ENCODE assay signal across 8 cellular contexts in genomic region chr5:43389679-43390329, GRCh38. TPM values are rescaled to one million over a fixed set of nuclear protein-coding genes. Genes with fewer than 3 reads are reported as not detected.
DNase-seq lines count a peak whose midpoint lies in the region; ATAC-seq, FAIRE-seq and TF ChIP-seq lines count a peak whose summit lies in the region.

No MANE protein-coding gene starts in this region.

- ATAC-seq in HG02623 (IDR thresholded peaks at IDR 0.05; ENCODE audit: unreplicated experiment): peak; percentile 50

- H3F3A ChIP-seq in SK-N-SH (replicated peaks; ENCODE audit: insufficient read depth): no peaks in the 10 kb centered on the region

- TF ChIP-seq RAD21 in SK-N-SH (IDR thresholded peaks at IDR 0.05; ENCODE audit: low read length): peak; percentile 85

- H4K20me1 ChIP-seq in SK-N-SH (ENCODE audit: insufficient read depth) (no peaks in the 10 kb centered on the region), hepatocyte (ENCODE audit: insufficient read depth, poor library complexity, severe bottlenecking) (no peaks in the 10 kb centered on the region)

- FAIRE-seq in small intestine (lab: Jason Lieb, UNC): no peak

- H3K27me3 ChIP-seq in SK-N-SH (ENCODE audit: insufficient read depth): peaks cover 13% of the 10 kb centered on the region
- H3K27me3 ChIP-seq in hepatocyte: no peaks in the 10 kb centered on the region
- H3K27me3 ChIP-seq in small intestine (ENCODE audit: control insufficient read depth in 2 of 2, insufficient read depth in 2 of 2, low read length in 2 of 2): no peaks in the 10 kb centered on the region

- no peak overlapping the region for H3K4me2 ChIP-seq in SK-N-SH
- H3K4me2 ChIP-seq in hepatocyte: no peak overlapping the region

- TF ChIP-seq EP300 in SK-N-SH (IDR thresholded peaks at IDR 0.05; ENCODE audit: borderline replicate concordance in 1 of 2, low read depth in 1 of 2, low read length in 1 of 2): no peak

- TF ChIP-seq CTCF in GM10266 (IDR thresholded peaks at IDR 0.05; ENCODE audit: control insufficient read depth, insufficient read depth, low read depth, missing control alignments) (peak; percentile 72), SK-N-SH (IDR thresholded peaks at IDR 0.05) (peak; percentile 90), hepatocyte (IDR thresholded peaks at IDR 0.05; ENCODE audit: poor library complexity) (peak; percentile 96)

- no peaks in the 10 kb centered on the region for H3K79me2 ChIP-seq in SK-N-SH (ENCODE audit: insufficient read depth)
- no peaks in the 10 kb centered on the region for H3K79me2 ChIP-seq in hepatocyte

- H3K4me1 ChIP-seq in SK-N-SH (ENCODE audit: control insufficient read depth in 1 of 2, insufficient read depth in 2 of 2, low read depth in 1 of 2, low read length in 1 of 2): no peaks in the 10 kb centered on the region
- no peaks in the 10 kb centered on the region for H3K4me1 ChIP-seq in hepatocyte (ENCODE audit: insufficient read depth)
- no peaks in the 10 kb centered on the region for H3K4me1 ChIP-seq in small intestine (ENCODE audit: control insufficient read depth in 2 of 2, insufficient read depth in 1 of 2, low read depth in 1 of 2, low read length in 1 of 2)

- H3K27ac ChIP-seq in SK-N-SH (ENCODE audit: low read depth in 2 of 2, low read length in 1 of 2) (no peak overlapping the region), hepatocyte (no peak overlapping the region), small intestine (ENCODE audit: low read depth in 1 of 2, low read length in 1 of 2) (no peak overlapping the region)

- H2AFZ ChIP-seq in SK-N-SH (ENCODE audit: low read depth): peak overlapping the region; percentile 13; the same call in 1 of the 2 replicates
- H2AFZ ChIP-seq in hepatocyte: no peak overlapping the region

- H3K4me3 ChIP-seq in SK-N-SH (ENCODE audit: low read depth in 2 of 2, low read length in 1 of 2) (peak overlapping the region in 1 of 2 experiments; percentile 3; a peak in 1 of 4 replicates), hepatocyte (no peak overlapping the region), small intestine (ENCODE audit: low read depth in 1 of 2, low read length in 2 of 2) (no peak overlapping the region)

- DNase-seq in GM10266 (ENCODE audit: extremely low spot score): peak; percentile 71
- DNase-seq in NCI-H1417 treated with DMSO at 0.1 percent for 48 hours (lab: John Stamatoyannopoulos, UW): peak; percentile 45
- DNase-seq in SK-N-SH: peak; percentile 76
- peak; percentile 91 for DNase-seq in astrocyte of the hippocampus (ENCODE audit: low read depth, low spot score)
- DNase-seq in hepatocyte (ENCODE audit: low spot score): peak; percentile 90
- peak; percentile 81 for DNase-seq in small intestine
- DNase-seq in cortex of kidney (lab: John Stamatoyannopoulos, UW): no peak

- POLR2A ChIA-PET in SK-N-SH (lab: Yijun Ruan, JAX): no interaction called here

- H3K36me3 ChIP-seq in SK-N-SH (replicated peaks in 1 of 2; ENCODE audit: control insufficient read depth in 1 of 2, insufficient read depth in 2 of 2, low read length in 1 of 2): no peaks in the 10 kb centered on the region
- no peaks in the 10 kb centered on the region for H3K36me3 ChIP-seq in hepatocyte (replicated peaks; ENCODE audit: insufficient read depth, low read depth)
- H3K36me3 ChIP-seq in small intestine (ENCODE audit: control insufficient read depth in 2 of 2, insufficient read depth in 2 of 2, low read length in 2 of 2): no peaks in the 10 kb centered on the region

- WGBS in SK-N-SH (ENCODE audit: low lambda C conversion rate): 35% methylated on average over 4 of the region's 4 CpGs
- 22% methylated on average over 4 of the region's 4 CpGs for WGBS in hepatocyte (ENCODE audit: low lambda C conversion rate, missing lambda C conversion rate)
- WGBS in small intestine, 3 donors: 26 to 32% (median 28%) methylated on average over 4 of the region's 4 CpGs

- no peaks in the 10 kb centered on the region for H3K9me3 ChIP-seq in SK-N-SH
- no peaks in the 10 kb centered on the region for H3K9me3 ChIP-seq in hepatocyte (ENCODE audit: low read depth)
- no peaks in the 10 kb centered on the region for H3K9me3 ChIP-seq in small intestine (ENCODE audit: control insufficient read depth, low read depth)

- H3K9ac ChIP-seq in SK-N-SH: no peak overlapping the region

- H3K9me2 ChIP-seq in SK-N-SH (no peaks in the 10 kb centered on the region), hepatocyte (replicated peaks; ENCODE audit: insufficient read depth) (no peaks in the 10 kb centered on the region)

- CTCF ChIA-PET in SK-N-SH (lab: Yijun Ruan, JAX): interaction anchor here (0.6 to 3.4 kb wide), 59 partner anchors 9 to 495 kb away, joined by 3 to 34 read pairs (median 4); partner anchors contain the start of genes HMGCS1 and ZNF131

TF ChIP-seq in SK-N-SH, 30 proteins besides CTCF, POLR2A, EP300 and RAD21:
- TF ChIP-seq, protein P1, sequence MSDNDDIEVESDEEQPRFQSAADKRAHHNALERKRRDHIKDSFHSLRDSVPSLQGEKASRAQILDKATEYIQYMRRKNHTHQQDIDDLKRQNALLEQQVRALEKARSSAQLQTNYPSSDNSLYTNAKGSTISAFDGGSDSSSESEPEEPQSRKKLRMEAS (IDR thresholded peaks at IDR 0.05; ENCODE audit: low read depth): no peak
- TF ChIP-seq SMC3 (IDR thresholded peaks at IDR 0.05; ENCODE audit: low read depth, low read length): peak; percentile 47

RNA-seq across cellular contexts. Expression of gene CCL28, which starts 22.4 kb away (rescaled TPM):
- polyA plus RNA-seq in SK-N-SH (2012; rRNA removed) (not detected in 2 replicates), hepatocyte (0.80 and 1.1 TPM in 2 replicates), small intestine (10 to 100 TPM in 2 of 3 donors, 1 to 10 TPM in 1; 3.8 to 20.4 (median 11.6) TPM)
- polyA plus RNA-seq in SK-N-SH (2012; cell fraction: cytosol; rRNA removed): not detected in 2 replicates
- polyA plus RNA-seq in SK-N-SH (2012; cell fraction: nucleus; rRNA removed): not detected in 2 replicates
- total RNA-seq in hepatocyte: 0.52 and 0.80 TPM in 2 replicates
